Comparison of ENCODE assay signal across 8 cellular contexts in the genomic region with DNA sequence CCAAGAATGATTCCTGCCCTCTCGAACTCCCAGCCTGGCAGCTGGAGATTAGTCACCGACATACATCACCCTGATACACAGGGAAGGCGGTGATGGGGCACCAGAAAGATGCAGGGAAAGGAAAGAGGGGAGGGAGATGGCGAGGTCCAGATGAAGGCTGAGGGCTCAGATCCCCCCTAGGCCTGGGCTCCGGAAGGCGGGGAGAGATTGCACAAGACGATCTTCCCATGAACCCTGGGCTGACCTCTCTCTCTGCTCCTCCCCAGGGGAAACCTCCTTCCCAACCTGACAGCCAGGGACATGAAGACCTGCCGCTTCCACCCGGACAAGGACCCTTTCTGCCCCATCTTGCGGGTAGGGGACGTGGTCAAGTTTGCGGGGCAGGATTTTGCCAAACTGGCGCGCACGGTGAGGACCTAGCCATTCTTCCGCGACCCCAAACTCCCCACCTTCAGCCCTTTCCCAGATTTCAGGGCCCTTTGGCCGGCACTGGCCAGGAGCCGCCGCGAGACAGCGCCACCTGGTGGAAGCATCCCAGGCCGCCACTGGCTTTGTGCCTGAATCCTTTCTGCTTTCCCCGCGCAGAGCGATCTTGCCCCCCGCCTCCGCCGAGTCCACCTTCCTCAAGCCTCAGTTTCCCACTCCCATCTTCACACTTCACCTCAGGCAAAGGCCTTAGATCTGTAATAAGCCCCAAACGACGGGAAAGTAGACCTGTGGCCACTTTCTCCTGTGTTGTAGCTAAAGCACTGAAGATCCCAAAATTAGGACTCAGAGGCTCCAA. TPM values are rescaled to one million over a fixed set of nuclear protein-coding genes. Genes with fewer than 3 reads are reported as not detected.
DNase-seq lines count a peak whose midpoint lies in the region; ATAC-seq, FAIRE-seq and TF ChIP-seq lines count a peak whose summit lies in the region.

No MANE protein-coding gene starts in this region.

- H3K36me3 Mint-ChIP-seq in activated naive CD8-positive, alpha-beta T cell treated with anti-CD3 and anti-CD28 coated beads, Interleukin-2, amount 10 ng/mL, durations not matched to agents 7 days and 5 days, result no peaks in the 10 kb centered on the region

- intact Hi-C loops in left ventricle myocardium inferior (cut with micrococcal nuclease), result no loop called here
- intact Hi-C loops in sciatic nerve (cut with DNase I), result loop anchor here (5.0 to 10.0 kb wide), 2 partner anchors 105 to 128 kb away; no protein-coding TSS in a partner anchor

- no peaks in the 10 kb centered on the region for H3K36me3 ChIP-seq in RWPE2 (ENCODE audit: low read depth)
- H3K36me3 ChIP-seq in left ventricle myocardium inferior, result no peaks in the 10 kb centered on the region

- CTCF ChIA-PET in A549 (lab: Yijun Ruan, JAX), result interaction anchor here (0.6 to 13.0 kb wide), 27 partner anchors 10 to 1786 kb away, joined by 3 to 139 read pairs (median 4); a partner anchor contains a TSS

- peaks cover 14% of the 10 kb centered on the region for H3K27me3 Mint-ChIP-seq in activated naive CD8-positive, alpha-beta T cell treated with anti-CD3 and anti-CD28 coated beads, Interleukin-2, amount 10 ng/mL, durations not matched to agents 7 days and 5 days

- peaks cover 5% of the 10 kb centered on the region for H3K9me3 Mint-ChIP-seq in activated naive CD8-positive, alpha-beta T cell treated with anti-CD3 and anti-CD28 coated beads, Interleukin-2, amount 10 ng/mL, durations not matched to agents 7 days and 5 days

- H3K9me3 ChIP-seq in A549 (peaks cover 15% of the 10 kb centered on the region), RWPE2 (ENCODE audit: severe bottlenecking) (no peaks in the 10 kb centered on the region), left ventricle myocardium inferior (replicated peaks) (peaks cover 6% of the 10 kb centered on the region)

- TF ChIP-seq POLR2A in A549 (IDR thresholded peaks at IDR 0.05; ENCODE audit: low read length), result no peak

- H3K27ac ChIP-seq in A549, result peak overlapping the region; percentile 67 to 81
- no peak overlapping the region for H3K27ac ChIP-seq in RWPE2 (ENCODE audit: poor library complexity, severe bottlenecking)
- peak overlapping the region; percentile 68 for H3K27ac ChIP-seq in left ventricle myocardium inferior (replicated peaks)

- H3K27ac Mint-ChIP-seq in activated naive CD8-positive, alpha-beta T cell treated with anti-CD3 and anti-CD28 coated beads, Interleukin-2, amount 10 ng/mL, durations not matched to agents 7 days and 5 days, result no peak overlapping the region

- DNase-seq in A549 (ENCODE audit: low read depth in 1 of 2, low spot score in 1 of 2), result peak; percentile 58 to 62
- DNase-seq in RWPE2 (ENCODE audit: low spot score), result no peak
- peak; percentile 76 for DNase-seq in activated naive CD8-positive, alpha-beta T cell treated with anti-CD3 and anti-CD28 coated beads, Interleukin-2, amount 10 ng/mL, durations not matched to agents 7 days and 5 days
- peak; percentile 73 for DNase-seq in left ventricle myocardium inferior
- peak; percentile 86 for DNase-seq in sciatic nerve (ENCODE audit: low spot score)
- no peak for DNase-seq in H4 (ENCODE audit: low spot score)
- DNase-seq in AML-193 (lab: John Stamatoyannopoulos, UW), result no peak

- no peak for FAIRE-seq in A549 (lab: Jason Lieb, UNC)

- TF ChIP-seq EP300 in A549 (IDR thresholded peaks at IDR 0.05), result no peak

- H3K4me1 ChIP-seq in A549 (peaks cover 18% of the 10 kb centered on the region), RWPE2 (ENCODE audit: insufficient read depth, poor library complexity, severe bottlenecking) (no peaks in the 10 kb centered on the region), left ventricle myocardium inferior (peaks cover 17% of the 10 kb centered on the region)

- TF ChIP-seq RAD21 in A549 (conservative IDR thresholded peaks at IDR 0.05 in 1 of 2, IDR thresholded peaks at IDR 0.05 in 1 of 2), result peak; percentile 38 to 41; a peak in 4 of 5 replicates

- peak overlapping the region; percentile 53 for H3K4me2 ChIP-seq in A549

- peaks cover 2% of the 10 kb centered on the region for H3K4me1 Mint-ChIP-seq in activated naive CD8-positive, alpha-beta T cell treated with anti-CD3 and anti-CD28 coated beads, Interleukin-2, amount 10 ng/mL, durations not matched to agents 7 days and 5 days

- WGBS in A549 (ENCODE audit: missing lambda C conversion rate), result 20% methylated on average over 24 of the region's 31 CpGs

- H3K27me3 ChIP-seq in RWPE2 (ENCODE audit: insufficient read depth, poor library complexity, severe bottlenecking), result no peaks in the 10 kb centered on the region
- H3K27me3 ChIP-seq in left ventricle myocardium inferior (ENCODE audit: low read depth), result no peaks in the 10 kb centered on the region

- no peak overlapping the region for H3K4me3 Mint-ChIP-seq in activated naive CD8-positive, alpha-beta T cell treated with anti-CD3 and anti-CD28 coated beads, Interleukin-2, amount 10 ng/mL, durations not matched to agents 7 days and 5 days

- POLR2A ChIA-PET in A549 (lab: Yijun Ruan, JAX), result no interaction called here
- POLR2A ChIA-PET in activated naive CD8-positive, alpha-beta T cell treated with anti-CD3 and anti-CD28 coated beads, Interleukin-2, amount 10 ng/mL, durations not matched to agents 7 days and 5 days (lab: Charles Lee), result interaction anchor here (0.6 to 0.7 kb wide), 2 partner anchors 27 to 57 kb away, joined by 3 read pairs; no protein-coding TSS in a partner anchor

- ATAC-seq in A549 (peak; percentile 40 to 81; a peak in 3 of 6 replicates), GM21423 (IDR thresholded peaks at IDR 0.05; ENCODE audit: unreplicated experiment) (peak; percentile 46), RWPE2 (ENCODE audit: low read depth) (peak; percentile 47; the same call in 1 of the 3 replicates), sciatic nerve (peak; percentile 83)
- ATAC-seq in activated naive CD8-positive, alpha-beta T cell treated with anti-CD3 and anti-CD28 coated beads, Interleukin-2, amount 10 ng/mL, durations not matched to agents 7 days and 5 days (ENCODE audit: low read depth), result peak; percentile 58

- peak; percentile 73 for TF ChIP-seq CTCF in A549 (IDR thresholded peaks at IDR 0.05)
- TF ChIP-seq CTCF in RWPE2 (IDR thresholded peaks at IDR 0.05; ENCODE audit: poor library complexity, severe bottlenecking), result peak; percentile 82
- TF ChIP-seq CTCF in left ventricle myocardium inferior (IDR thresholded peaks at IDR 0.05; ENCODE audit: borderline replicate concordance), result peak; percentile 96

- H3K4me3 ChIP-seq in A549 (no peak overlapping the region), RWPE2 (ENCODE audit: severe bottlenecking) (no peak overlapping the region), left ventricle myocardium inferior (peak overlapping the region; percentile 29)

RNA-seq across cellular contexts. Expression of a gene that starts 11.5 kb away (rescaled TPM):
- polyA plus RNA-seq in A549 (2011; rRNA removed), result 0.36 and 0.37 TPM in 2 replicates
- 0.21 and 0.34 TPM in 2 replicates for polyA plus RNA-seq in A549 (2012; cell fraction: cytosol; rRNA removed)
- 0.17 and 0.23 TPM in 2 replicates for polyA plus RNA-seq in A549 (2012; cell fraction: nucleus; rRNA removed)
- 0.05 to 0.17 TPM in 2 of 3 replicates, not detected in the other for polyA plus RNA-seq in A549 (2017; fragmentation: RNase III; extraction: RNeasy Plus Mini Kit Qiagen cat#74134 plus additional on column Dnase treatment)
- polyA minus RNA-seq in A549 (2011; rRNA and poly(A)+ RNA removed), result 0.15 and 0.17 TPM in 2 replicates
- not detected for total RNA-seq in activated naive CD8-positive, alpha-beta T cell treated with anti-CD3 and anti-CD28 coated beads, Interleukin-2, amount 10 ng/mL, durations not matched to agents 7 days and 5 days
- 1.4 TPM for total RNA-seq in left ventricle myocardium inferior
- total RNA-seq in sciatic nerve, result not detected
- not detected in 2 replicates for total RNA-seq in H4 (2014; rRNA removed; shearing (Covaris generic))

RNA-seq across cellular contexts. Expression of a gene that starts 14.0 kb away (rescaled TPM):
- polyA plus RNA-seq in A549 (2011; rRNA removed), result 282 and 288 TPM in 2 replicates
- polyA plus RNA-seq in A549 (2012; cell fraction: cytosol; rRNA removed), result 209 and 269 TPM in 2 replicates
- polyA plus RNA-seq in A549 (2012; cell fraction: nucleus; rRNA removed), result 245 and 266 TPM in 2 replicates
- 323 to 357 TPM (median 335 TPM) in 3 replicates for polyA plus RNA-seq in A549 (2017; fragmentation: RNase III; extraction: RNeasy Plus Mini Kit Qiagen cat#74134 plus additional on column Dnase treatment)
- 314 and 342 TPM in 2 replicates for polyA minus RNA-seq in A549 (2011; rRNA and poly(A)+ RNA removed)
- total RNA-seq in activated naive CD8-positive, alpha-beta T cell treated with anti-CD3 and anti-CD28 coated beads, Interleukin-2, amount 10 ng/mL, durations not matched to agents 7 days and 5 days, result 100 to 1,000 TPM; 127 to 130 TPM
- total RNA-seq in left ventricle myocardium inferior, result 34.6 TPM
- total RNA-seq in sciatic nerve, result 54.9 TPM
- total RNA-seq in H4 (2014; rRNA removed; shearing (Covaris generic)), result 123 and 145 TPM in 2 replicates

RNA-seq across cellular contexts. Expression of a gene that starts 24.9 kb away (rescaled TPM):
- 35.0 and 36.5 TPM in 2 replicates for polyA plus RNA-seq in A549 (2011; rRNA removed)
- polyA plus RNA-seq in A549 (2012; cell fraction: cytosol; rRNA removed), result 23.5 and 25.3 TPM in 2 replicates
- 124 and 154 TPM in 2 replicates for polyA plus RNA-seq in A549 (2012; cell fraction: nucleus; rRNA removed)
- 46.2 to 54.5 TPM (median 53.1 TPM) in 3 replicates for polyA plus RNA-seq in A549 (2017; fragmentation: RNase III; extraction: RNeasy Plus Mini Kit Qiagen cat#74134 plus additional on column Dnase treatment)
- polyA minus RNA-seq in A549 (2011; rRNA and poly(A)+ RNA removed), result 44.9 and 52.6 TPM in 2 replicates
- 10 to 100 TPM; 15.7 to 18.0 TPM for total RNA-seq in activated naive CD8-positive, alpha-beta T cell treated with anti-CD3 and anti-CD28 coated beads, Interleukin-2, amount 10 ng/mL, durations not matched to agents 7 days and 5 days
- total RNA-seq in left ventricle myocardium inferior, result 32.6 TPM
- 178 TPM for total RNA-seq in sciatic nerve
- total RNA-seq in H4 (2014; rRNA removed; shearing (Covaris generic)), result 12.6 and 18.2 TPM in 2 replicates

RNA-seq across cellular contexts. Expression of a gene that starts 31.3 kb away (rescaled TPM):
- polyA plus RNA-seq in A549 (2011; rRNA removed) (not detected in 2 replicates), A549 (2017; fragmentation: RNase III; extraction: RNeasy Plus Mini Kit Qiagen cat#74134 plus additional on column Dnase treatment) (not detected in 3 replicates)
- not detected in 2 replicates for polyA plus RNA-seq in A549 (2012; cell fraction: cytosol; rRNA removed)
- polyA plus RNA-seq in A549 (2012; cell fraction: nucleus; rRNA removed), result not detected in 2 replicates
- not detected in 2 replicates for polyA minus RNA-seq in A549 (2011; rRNA and poly(A)+ RNA removed)
- not detected for total RNA-seq in activated naive CD8-positive, alpha-beta T cell treated with anti-CD3 and anti-CD28 coated beads, Interleukin-2, amount 10 ng/mL, durations not matched to agents 7 days and 5 days
- total RNA-seq in left ventricle myocardium inferior (not detected), sciatic nerve (not detected)
- not detected in 2 replicates for total RNA-seq in H4 (2014; rRNA removed; shearing (Covaris generic))

RNA-seq across cellular contexts. Expression of a gene that starts 40.8 kb away (rescaled TPM):
- polyA plus RNA-seq in A549 (2011; rRNA removed) (not detected in 2 replicates), A549 (2017; fragmentation: RNase III; extraction: RNeasy Plus Mini Kit Qiagen cat#74134 plus additional on column Dnase treatment) (not detected in 3 replicates)
- 0.03 TPM in 1 of 2 replicates, not detected in the other for polyA plus RNA-seq in A549 (2012; cell fraction: cytosol; rRNA removed)
- 0.06 TPM in 1 of 2 replicates, not detected in the other for polyA plus RNA-seq in A549 (2012; cell fraction: nucleus; rRNA removed)
- not detected in 2 replicates for polyA minus RNA-seq in A549 (2011; rRNA and poly(A)+ RNA removed)
- under 1 TPM in 1 of 2 experiments, not detected in 1; 0.25 TPM for total RNA-seq in activated naive CD8-positive, alpha-beta T cell treated with anti-CD3 and anti-CD28 coated beads, Interleukin-2, amount 10 ng/mL, durations not matched to agents 7 days and 5 days
- total RNA-seq in left ventricle myocardium inferior (not detected), sciatic nerve (not detected)
- total RNA-seq in H4 (2014; rRNA removed; shearing (Covaris generic)), result not detected in 2 replicates

Comparison
In these comparisons a context has a peak if more than half of its experiments do, and no peak if none do; other contexts are left out.
1. DNase-seq: peak in A549 (2 of 2), activated naive CD8-positive, alpha-beta T cell treated with anti-CD3 and anti-CD28 coated beads, Interleukin-2, amount 10 ng/mL, durations not matched to agents 7 days and 5 days (single experiment), left ventricle myocardium inferior (single experiment) and sciatic nerve (single experiment); none in RWPE2 (single experiment), H4 (single experiment) and AML-193 (0 of 2).
2. Peak in every context shown above with its lines, with median percentiles within 50 percentile points of each other: ATAC-seq and CTCF ChIP-seq.